ENCODE assay signal across 22 cellular contexts in genomic region chrX:85698921-85699320, GRCh38.
DNase-seq lines count a peak whose midpoint lies in the region; ATAC-seq and TF ChIP-seq lines count a peak whose summit lies in the region.
"Had no signal": no experiment of that assay in that cellular context is flagged by ENCODE, and none has a peak within 500 bp of the region (broad histone marks: within the 10 kb centered on the region; RNA-seq: fewer than 3 reads in every experiment).

No MANE protein-coding gene starts in this region.

- H3K4me2 ChIP-seq in GM23338 (no peak overlapping the region), neural progenitor cell (no peak overlapping the region)
- H3K4me2 ChIP-seq: BLaER1 treated with 17β-estradiol and CSF1 and Interleukin-3, amounts not matched to agents 10 nM and 100 nM; PC-9 had no signal

- no peak overlapping the region for H3K27ac Mint-ChIP-seq in GM23338
- no peak overlapping the region for H3K27ac Mint-ChIP-seq in endodermal cell
- H3K27ac Mint-ChIP-seq in neural progenitor cell, result no peak overlapping the region
- no peak overlapping the region for H3K27ac Mint-ChIP-seq in T-helper 2 cell treated with Interferon-gamma antibody and Interleukin-4, amounts not matched to agents 5 μg/mL and 100 μg/mL, for 36 hours
- H3K27ac Mint-ChIP-seq: CD4-positive, alpha-beta T cell had no signal

- H3K27ac ChIP-seq in GM23338 (ENCODE audit: low read depth) (no peak overlapping the region), endodermal cell (ENCODE audit: low read depth, low read length) (no peak overlapping the region), neural progenitor cell (no peak overlapping the region)
- H3K27ac ChIP-seq: BLaER1 treated with 17β-estradiol and CSF1 and Interleukin-3, amounts not matched to agents 10 nM and 100 nM; PC-9; SJSA1 had no signal

- no peaks in the 10 kb centered on the region for H3K27me3 Mint-ChIP-seq in GM23338 (ENCODE audit: insufficient read depth, low read depth, poor library complexity)
- no peaks in the 10 kb centered on the region for H3K27me3 Mint-ChIP-seq in endodermal cell (ENCODE audit: insufficient read depth)
- no peaks in the 10 kb centered on the region for H3K27me3 Mint-ChIP-seq in neural progenitor cell (ENCODE audit: insufficient read depth, low read depth)
- H3K27me3 Mint-ChIP-seq in T-helper 2 cell treated with Interferon-gamma antibody and Interleukin-4, amounts not matched to agents 5 μg/mL and 100 μg/mL, for 36 hours (ENCODE audit: low read depth), result no peaks in the 10 kb centered on the region
- H3K27me3 Mint-ChIP-seq: CD4-positive, alpha-beta T cell had no signal

- TF ChIP-seq CTCF in GM23338 (conservative IDR thresholded peaks at IDR 0.05; ENCODE audit: low read depth in 2 of 2) (no peak), endodermal cell (conservative IDR thresholded peaks at IDR 0.05) (no peak), neural progenitor cell (IDR thresholded peaks at IDR 0.05) (no peak)

- H3K79me2 ChIP-seq in GM23338 (replicated peaks; ENCODE audit: insufficient read depth), result no peaks in the 10 kb centered on the region
- no peaks in the 10 kb centered on the region for H3K79me2 ChIP-seq in neural progenitor cell (ENCODE audit: low read depth)

- H4K20me1 ChIP-seq in GM23338 (replicated peaks; ENCODE audit: insufficient read depth), result no peaks in the 10 kb centered on the region
- H4K20me1 ChIP-seq in neural progenitor cell (ENCODE audit: low read depth), result no peaks in the 10 kb centered on the region
- H4K20me1 ChIP-seq: BLaER1 treated with 17β-estradiol and CSF1 and Interleukin-3, amounts not matched to agents 10 nM and 100 nM had no signal

- H3K27me3 ChIP-seq in GM23338 (ENCODE audit: insufficient read depth), result no peaks in the 10 kb centered on the region
- no peaks in the 10 kb centered on the region for H3K27me3 ChIP-seq in NT2/D1 (ENCODE audit: insufficient read depth, insufficient read length)
- no peaks in the 10 kb centered on the region for H3K27me3 ChIP-seq in endodermal cell (ENCODE audit: control insufficient read depth, insufficient read depth, low read length, poor library complexity, severe bottlenecking)
- H3K27me3 ChIP-seq in neural progenitor cell, result no peaks in the 10 kb centered on the region
- H3K27me3 ChIP-seq: SJSA1 had no signal

- H3K9ac ChIP-seq in NT2/D1 (ENCODE audit: insufficient read length, low read depth), result no peak overlapping the region
- no peak overlapping the region for H3K9ac ChIP-seq in endodermal cell (ENCODE audit: extremely low read depth, low read length, poor library complexity, severe bottlenecking)
- H3K9ac ChIP-seq in neural progenitor cell, result no peak overlapping the region
- H3K9ac ChIP-seq: BLaER1 treated with 17β-estradiol and CSF1 and Interleukin-3, amounts not matched to agents 10 nM and 100 nM had no signal

- H2AFZ ChIP-seq in GM23338 (no peak overlapping the region; the same call in 1 of the 2 replicates), neural progenitor cell (replicated peaks) (no peak overlapping the region)
- H2AFZ ChIP-seq: PC-9 had no signal

- H3K36me3 Mint-ChIP-seq in GM23338 (ENCODE audit: low read depth), result no peaks in the 10 kb centered on the region
- H3K36me3 Mint-ChIP-seq in endodermal cell (ENCODE audit: low read depth), result no peaks in the 10 kb centered on the region
- no peaks in the 10 kb centered on the region for H3K36me3 Mint-ChIP-seq in neural progenitor cell
- H3K36me3 Mint-ChIP-seq in T-helper 2 cell treated with Interferon-gamma antibody and Interleukin-4, amounts not matched to agents 5 μg/mL and 100 μg/mL, for 36 hours (ENCODE audit: low read depth), result no peaks in the 10 kb centered on the region

- H3F3A ChIP-seq in GM23338 (replicated peaks; ENCODE audit: low read depth) (no peaks in the 10 kb centered on the region), neural progenitor cell (ENCODE audit: low read depth) (no peaks in the 10 kb centered on the region)

- H3K4me1 ChIP-seq in GM23338 (ENCODE audit: insufficient read depth) (no peaks in the 10 kb centered on the region), NT2/D1 (ENCODE audit: insufficient read depth, insufficient read length) (peaks cover 3% of the 10 kb centered on the region), endodermal cell (ENCODE audit: control insufficient read depth, insufficient read depth, low read length) (no peaks in the 10 kb centered on the region), neural progenitor cell (no peaks in the 10 kb centered on the region)
- H3K4me1 ChIP-seq: BLaER1 treated with 17β-estradiol and CSF1 and Interleukin-3, amounts not matched to agents 10 nM and 100 nM; SJSA1 had no signal

- H3K9me3 ChIP-seq in NT2/D1 (ENCODE audit: insufficient read depth, low read length), result no peaks in the 10 kb centered on the region
- H3K9me3 ChIP-seq in endodermal cell (ENCODE audit: control insufficient read depth, low read length), result no peaks in the 10 kb centered on the region
- peaks cover under 1% of the 10 kb centered on the region for H3K9me3 ChIP-seq in neural progenitor cell (ENCODE audit: low read depth)
- H3K9me3 ChIP-seq: SJSA1 had no signal

- WGBS in endodermal cell (ENCODE audit: insufficient coverage in 1 of 2, insufficient read length in 1 of 2), 2 experiments, result 61% methylated on average over 5 of the region's 5 CpGs; no CpG with 5 or more reads in 1 of the 2 experiments

- H3K9me2 ChIP-seq in GM23338 (ENCODE audit: insufficient read depth), result no peaks in the 10 kb centered on the region

- ATAC-seq in GM23338, result no peak

- peak; percentile 16 for DNase-seq in GM23338 (ENCODE audit: low spot score)
- DNase-seq in NT2/D1 (ENCODE audit: low read depth, low spot score), result peak; percentile 40
- peak; percentile 67 for DNase-seq in endodermal cell
- DNase-seq in neural progenitor cell (ENCODE audit: low spot score), result peak; percentile 43
- no peak for DNase-seq in T-helper 2 cell treated with Interferon-gamma antibody and Interleukin-4, amounts not matched to agents 5 μg/mL and 100 μg/mL, for 36 hours (ENCODE audit: low spot score)
- DNase-seq in GOT3 (lab: John Stamatoyannopoulos, UW), result no peak
- no peak for DNase-seq in stimulated activated CD4-positive, alpha-beta T cell treated with anti-CD3 and anti-CD28 coated beads, Interleukin-1b, Interleukin-23, amount 100 ng/mL, for 48 hours
- DNase-seq: AML-193; CD4-positive, alpha-beta T cell; DMS53; HCEC 1CT; NCI-H1048; NCI-H1417; NCI-H1694 treated with DMSO at 0.1 percent for 48 hours; NCI-H2081; NCI-H2227 treated with DMSO at 0.1 percent for 48 hours; NCI-H748 treated with DMSO at 0.1 percent for 48 hours; NK-92 treated with Interleukin-12 subunit alpha and Interleukin-12 subunit beta, amount 100 ng/mL, for 24 hours; PC-9; Right ventricle myocardium superior had no signal

- peaks cover 3% of the 10 kb centered on the region; the same call in 1 of the 3 replicates for H3K9me3 Mint-ChIP-seq in GM23338
- H3K9me3 Mint-ChIP-seq in endodermal cell, result peaks cover 74% of the 10 kb centered on the region
- peaks cover 6% of the 10 kb centered on the region for H3K9me3 Mint-ChIP-seq in neural progenitor cell
- peaks cover 28% of the 10 kb centered on the region for H3K9me3 Mint-ChIP-seq in T-helper 2 cell treated with Interferon-gamma antibody and Interleukin-4, amounts not matched to agents 5 μg/mL and 100 μg/mL, for 36 hours
- H3K9me3 Mint-ChIP-seq: CD4-positive, alpha-beta T cell had no signal

- H3K4me3 ChIP-seq in GM23338 (no peak overlapping the region), NT2/D1 (ENCODE audit: insufficient read length, low read depth) (no peak overlapping the region), endodermal cell (ENCODE audit: low read length) (no peak overlapping the region), neural progenitor cell (no peak overlapping the region)
- H3K4me3 ChIP-seq: BLaER1 treated with 17β-estradiol and CSF1 and Interleukin-3, amounts not matched to agents 10 nM and 100 nM; PC-9; SJSA1 had no signal

- no peak overlapping the region for H3K4me3 Mint-ChIP-seq in GM23338
- H3K4me3 Mint-ChIP-seq in endodermal cell, result no peak overlapping the region
- no peak overlapping the region for H3K4me3 Mint-ChIP-seq in neural progenitor cell
- H3K4me3 Mint-ChIP-seq in T-helper 2 cell treated with Interferon-gamma antibody and Interleukin-4, amounts not matched to agents 5 μg/mL and 100 μg/mL, for 36 hours, result no peak overlapping the region
- H3K4me3 Mint-ChIP-seq: CD4-positive, alpha-beta T cell had no signal

- H3K36me3 ChIP-seq in GM23338 (ENCODE audit: insufficient read depth) (no peaks in the 10 kb centered on the region), NT2/D1 (ENCODE audit: insufficient read depth, insufficient read length, low read length) (no peaks in the 10 kb centered on the region), endodermal cell (ENCODE audit: control insufficient read depth, insufficient read depth, low read length) (no peaks in the 10 kb centered on the region), neural progenitor cell (no peaks in the 10 kb centered on the region)
- H3K36me3 ChIP-seq: BLaER1 treated with 17β-estradiol and CSF1 and Interleukin-3, amounts not matched to agents 10 nM and 100 nM; SJSA1 had no signal

- H3K4me1 Mint-ChIP-seq in GM23338 (no peaks in the 10 kb centered on the region), endodermal cell (peaks cover 5% of the 10 kb centered on the region), neural progenitor cell (no peaks in the 10 kb centered on the region)
- H3K4me1 Mint-ChIP-seq in T-helper 2 cell treated with Interferon-gamma antibody and Interleukin-4, amounts not matched to agents 5 μg/mL and 100 μg/mL, for 36 hours (ENCODE audit: low read depth), result no peaks in the 10 kb centered on the region

TF ChIP-seq in GM23338, 12 proteins besides CTCF, POLR2A, EP300 and RAD21 (continues in another document):
- TF ChIP-seq ZNF331 (CRISPR knock-in tag; IDR thresholded peaks at IDR 0.05; ENCODE audit: low read depth) (no peak), POLR2AphosphoS5 (IDR thresholded peaks at IDR 0.05; ENCODE audit: low read depth) (no peak), STAT1 (IDR thresholded peaks at IDR 0.05; ENCODE audit: unreplicated experiment) (no peak), EZH2phosphoT487 (IDR thresholded peaks at IDR 0.05; ENCODE audit: unreplicated experiment) (no peak), JUNB (IDR thresholded peaks at IDR 0.05; ENCODE audit: unreplicated experiment) (no peak), NANOG (IDR thresholded peaks at IDR 0.05; ENCODE audit: borderline replicate concordance) (no peak), ZNF114 (CRISPR knock-in tag; IDR thresholded peaks at IDR 0.05) (no peak)

Comparison
In these comparisons a context has a peak if more than half of its experiments do, and no peak if none do; other contexts are left out.
1. DNase-seq: peak in GM23338 (single experiment), NT2/D1 (single experiment), endodermal cell (single experiment) and neural progenitor cell (single experiment); none in T-helper 2 cell treated with Interferon-gamma antibody and Interleukin-4, amounts not matched to agents 5 μg/mL and 100 μg/mL, for 36 hours (single experiment), GOT3 (single experiment) and stimulated activated CD4-positive, alpha-beta T cell treated with anti-CD3 and anti-CD28 coated beads, Interleukin-1b, Interleukin-23, amount 100 ng/mL, for 48 hours (single experiment).